Comparison of ENCODE assay signal across 9 cellular contexts in genomic region chr1:210446479-210446878, GRCh38.
DNase-seq lines count a peak whose midpoint lies in the region; ATAC-seq and TF ChIP-seq lines count a peak whose summit lies in the region.
"Had no signal": no experiment of that assay in that cellular context is flagged by ENCODE, and none has a peak within 500 bp of the region (broad histone marks: within the 10 kb centered on the region; RNA-seq: fewer than 3 reads in every experiment).

No MANE protein-coding gene starts in this region.

- H3K27me3 ChIP-seq in A673 (replicated peaks; ENCODE audit: insufficient read depth, low read depth, low read length, poor library complexity) = no peaks in the 10 kb centered on the region

- H3K9me3 Mint-ChIP-seq in activated naive CD8-positive, alpha-beta T cell treated with anti-CD3 and anti-CD28 coated beads, Interleukin-2, amount 10 ng/mL, durations not matched to agents 7 days and 5 days = no peaks in the 10 kb centered on the region

- H3K9me3 ChIP-seq in A673 (ENCODE audit: low read depth, low read length, poor library complexity, severe bottlenecking) = no peaks in the 10 kb centered on the region
- H3K9me3 ChIP-seq in HEK293 (ENCODE audit: control insufficient read depth, insufficient read depth, low read depth, low read length) = no peaks in the 10 kb centered on the region

- POLR2A ChIA-PET in A673 (lab: Charles Lee; ENCODE audit: low non-redundant PET) = no interaction called here
- POLR2A ChIA-PET in HEK293 (lab: Yijun Ruan, JAX) = no interaction called here
- POLR2A ChIA-PET in activated naive CD8-positive, alpha-beta T cell treated with anti-CD3 and anti-CD28 coated beads, Interleukin-2, amount 10 ng/mL, durations not matched to agents 7 days and 5 days (lab: Charles Lee) = interaction anchor here (0.8 to 1.3 kb wide), 2 partner anchors 9 to 72 kb away, joined by 3 to 5 read pairs; no protein-coding TSS in a partner anchor

- H3K27ac Mint-ChIP-seq in activated naive CD8-positive, alpha-beta T cell treated with anti-CD3 and anti-CD28 coated beads, Interleukin-2, amount 10 ng/mL, durations not matched to agents 7 days and 5 days = peak overlapping the region; percentile 64

- H3K4me3 ChIP-seq in A673 (ENCODE audit: low read depth, low read length, poor library complexity, severe bottlenecking) (no peak overlapping the region), HEK293 (ENCODE audit: low read depth, low read length) (no peak overlapping the region)
- H3K4me3 ChIP-seq: skin epidermis had no signal

- no TSS peak for BruUV-seq in A673 (replicated peaks; lab: Mats Ljungman, UMichigan)

- H3K4me3 Mint-ChIP-seq in activated naive CD8-positive, alpha-beta T cell treated with anti-CD3 and anti-CD28 coated beads, Interleukin-2, amount 10 ng/mL, durations not matched to agents 7 days and 5 days = peak overlapping the region; percentile 41

- H3K4me1 Mint-ChIP-seq in activated naive CD8-positive, alpha-beta T cell treated with anti-CD3 and anti-CD28 coated beads, Interleukin-2, amount 10 ng/mL, durations not matched to agents 7 days and 5 days = peaks cover 10% of the 10 kb centered on the region

- no peak for TF ChIP-seq CTCF in A673 (conservative IDR thresholded peaks at IDR 0.05; ENCODE audit: low read depth, low read length)
- no peak for TF ChIP-seq CTCF in HEK293 (tag by site-specific recombination; IDR thresholded peaks at IDR 0.05)

- intact Hi-C loops in A673 (cut with micrococcal nuclease; ENCODE audit: unreplicated experiment) = no loop called here

- CTCF ChIA-PET in A673 (lab: Charles Lee) = interaction anchor here (0.7 to 4.5 kb wide), 3 partner anchors 37 to 696 kb away, joined by 3 to 65 read pairs (median 3); partner anchors contain the start of gene KCNH1
- CTCF ChIA-PET in HEK293 (lab: Yijun Ruan, JAX) = interaction anchor here (0.6 to 9.1 kb wide), 18 partner anchors 11 to 768 kb away, joined by 3 to 136 read pairs (median 6); partner anchors contain the start of gene KCNH1

- DNase-seq in A673 (ENCODE audit: low spot score) = peak; percentile 92
- DNase-seq in T follicular helper cell (ENCODE audit: low read depth) = peak; percentile 52
- peak; percentile 63 for DNase-seq in activated naive CD8-positive, alpha-beta T cell treated with anti-CD3 and anti-CD28 coated beads, Interleukin-2, amount 10 ng/mL, durations not matched to agents 7 days and 5 days
- peak; percentile 93 for DNase-seq in stimulated activated CD4-positive, alpha-beta T cell treated with anti-CD3 and anti-CD28 coated beads, Interleukin-1b, Interleukin-23, amount 100 ng/mL, for 48 hours
- no peak for DNase-seq in OCI-M1 (lab: John Stamatoyannopoulos, UW)
- no peak for DNase-seq in DMS79 (lab: John Stamatoyannopoulos, UW)

- ATAC-seq in activated naive CD8-positive, alpha-beta T cell treated with anti-CD3 and anti-CD28 coated beads, Interleukin-2, amount 10 ng/mL, durations not matched to agents 7 days and 5 days (ENCODE audit: low read depth) = peak; percentile 100
- no peak for ATAC-seq in GM18870 (IDR thresholded peaks at IDR 0.05; ENCODE audit: unreplicated experiment)

- H3K4me1 ChIP-seq in A673 (ENCODE audit: insufficient read depth, low read length, poor library complexity, severe bottlenecking) = peaks cover 6% of the 10 kb centered on the region
- H3K4me1 ChIP-seq in HEK293 (ENCODE audit: control insufficient read depth, insufficient read depth, low read length) = peaks cover 5% of the 10 kb centered on the region

- no peaks in the 10 kb centered on the region for H3K27me3 Mint-ChIP-seq in activated naive CD8-positive, alpha-beta T cell treated with anti-CD3 and anti-CD28 coated beads, Interleukin-2, amount 10 ng/mL, durations not matched to agents 7 days and 5 days

- H3K36me3 ChIP-seq in A673 (ENCODE audit: insufficient read depth, low read length, poor library complexity, severe bottlenecking) (no peaks in the 10 kb centered on the region), HEK293 (ENCODE audit: control insufficient read depth in 2 of 2, insufficient read depth in 1 of 2, low read length in 2 of 2) (no peaks in the 10 kb centered on the region)

- no peak overlapping the region for H3K27ac ChIP-seq in A673 (ENCODE audit: low read depth, low read length, poor library complexity, severe bottlenecking)
- H3K27ac ChIP-seq in HEK293 (ENCODE audit: extremely low read depth, low read depth, low read length) = no peak overlapping the region
- H3K27ac ChIP-seq: skin epidermis had no signal

- no peaks in the 10 kb centered on the region for H3K36me3 Mint-ChIP-seq in activated naive CD8-positive, alpha-beta T cell treated with anti-CD3 and anti-CD28 coated beads, Interleukin-2, amount 10 ng/mL, durations not matched to agents 7 days and 5 days

TF ChIP-seq in HEK293, 187 proteins besides CTCF, POLR2A, EP300 and RAD21:
- peak; percentile 46; the same call in 1 of the 2 replicates for TF ChIP-seq ZNF600 (tag by site-specific recombination; IDR thresholded peaks at IDR 0.05)
- TF ChIP-seq ZBTB21 (tag by site-specific recombination; IDR thresholded peaks at IDR 0.05) = 0 out of 2 replicates have a peak, but pooled peaks have one; percentile 24
- no peak; the same call in 1 of the 2 replicates for TF ChIP-seq YY2 (tag by site-specific recombination; IDR thresholded peaks at IDR 0.05)
- TF ChIP-seq EGR2 (tag by site-specific recombination; IDR thresholded peaks at IDR 0.05; ENCODE audit: low read depth) = peak; percentile 50; the same call in 1 of the 2 replicates
- no peak for TF ChIP-seq ZNF423 (tag by site-specific recombination; IDR thresholded peaks at IDR 0.05)
- peak; percentile 71 for TF ChIP-seq ZFHX2 (tag by site-specific recombination; conservative IDR thresholded peaks at IDR 0.05)
- no peak for TF ChIP-seq ZNF791 (tag by site-specific recombination; IDR thresholded peaks at IDR 0.05)
- no peak for TF ChIP-seq ZNF121 (tag by site-specific recombination; IDR thresholded peaks at IDR 0.05)
- no peak for TF ChIP-seq ZNF626 (tag by site-specific recombination; IDR thresholded peaks at IDR 0.05)
- TF ChIP-seq, protein P1, sequence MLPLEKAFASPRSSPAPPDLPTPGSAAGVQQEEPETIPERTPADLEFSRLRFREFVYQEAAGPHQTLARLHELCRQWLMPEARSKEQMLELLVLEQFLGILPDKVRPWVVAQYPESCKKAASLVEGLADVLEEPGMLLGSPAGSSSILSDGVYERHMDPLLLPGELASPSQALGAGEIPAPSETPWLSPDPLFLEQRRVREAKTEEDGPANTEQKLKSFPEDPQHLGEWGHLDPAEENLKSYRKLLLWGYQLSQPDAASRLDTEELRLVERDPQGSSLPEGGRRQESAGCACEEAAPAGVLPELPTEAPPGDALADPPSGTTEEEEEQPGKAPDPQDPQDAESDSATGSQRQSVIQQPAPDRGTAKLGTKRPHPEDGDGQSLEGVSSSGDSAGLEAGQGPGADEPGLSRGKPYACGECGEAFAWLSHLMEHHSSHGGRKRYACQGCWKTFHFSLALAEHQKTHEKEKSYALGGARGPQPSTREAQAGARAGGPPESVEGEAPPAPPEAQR (tag by site-specific recombination; IDR thresholded peaks at IDR 0.05) = no peak
- TF ChIP-seq ZNF366 (tag by site-specific recombination; conservative IDR thresholded peaks at IDR 0.05) = no peak
- peak; percentile 59; the same call in 1 of the 2 replicates for TF ChIP-seq OSR2 (tag by site-specific recombination; IDR thresholded peaks at IDR 0.05)
- 0 out of 2 replicates have a peak, but pooled peaks have one; percentile 31 for TF ChIP-seq ZNF10 (tag by site-specific recombination; IDR thresholded peaks at IDR 0.05)
- TF ChIP-seq ZNF239 (tag by site-specific recombination; IDR thresholded peaks at IDR 0.05) = no peak
- peak; percentile 50 for TF ChIP-seq FEZF1 (tag by site-specific recombination; IDR thresholded peaks at IDR 0.05)
- peak; percentile 17; the same call in 1 of the 2 replicates for TF ChIP-seq SP7 (tag by site-specific recombination; IDR thresholded peaks at IDR 0.05)
- TF ChIP-seq ZIC2 (tag by site-specific recombination; IDR thresholded peaks at IDR 0.05) = peak; percentile 83
- 0 out of 2 replicates have a peak, but pooled peaks have one; percentile 33 for TF ChIP-seq ZNF629 (tag by site-specific recombination; IDR thresholded peaks at IDR 0.05)
- TF ChIP-seq, protein P2, sequence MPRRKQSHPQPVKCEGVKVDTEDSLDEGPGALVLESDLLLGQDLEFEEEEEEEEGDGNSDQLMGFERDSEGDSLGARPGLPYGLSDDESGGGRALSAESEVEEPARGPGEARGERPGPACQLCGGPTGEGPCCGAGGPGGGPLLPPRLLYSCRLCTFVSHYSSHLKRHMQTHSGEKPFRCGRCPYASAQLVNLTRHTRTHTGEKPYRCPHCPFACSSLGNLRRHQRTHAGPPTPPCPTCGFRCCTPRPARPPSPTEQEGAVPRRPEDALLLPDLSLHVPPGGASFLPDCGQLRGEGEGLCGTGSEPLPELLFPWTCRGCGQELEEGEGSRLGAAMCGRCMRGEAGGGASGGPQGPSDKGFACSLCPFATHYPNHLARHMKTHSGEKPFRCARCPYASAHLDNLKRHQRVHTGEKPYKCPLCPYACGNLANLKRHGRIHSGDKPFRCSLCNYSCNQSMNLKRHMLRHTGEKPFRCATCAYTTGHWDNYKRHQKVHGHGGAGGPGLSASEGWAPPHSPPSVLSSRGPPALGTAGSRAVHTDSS (tag by site-specific recombination; IDR thresholded peaks at IDR 0.05) = no peak
- TF ChIP-seq, protein P3, sequence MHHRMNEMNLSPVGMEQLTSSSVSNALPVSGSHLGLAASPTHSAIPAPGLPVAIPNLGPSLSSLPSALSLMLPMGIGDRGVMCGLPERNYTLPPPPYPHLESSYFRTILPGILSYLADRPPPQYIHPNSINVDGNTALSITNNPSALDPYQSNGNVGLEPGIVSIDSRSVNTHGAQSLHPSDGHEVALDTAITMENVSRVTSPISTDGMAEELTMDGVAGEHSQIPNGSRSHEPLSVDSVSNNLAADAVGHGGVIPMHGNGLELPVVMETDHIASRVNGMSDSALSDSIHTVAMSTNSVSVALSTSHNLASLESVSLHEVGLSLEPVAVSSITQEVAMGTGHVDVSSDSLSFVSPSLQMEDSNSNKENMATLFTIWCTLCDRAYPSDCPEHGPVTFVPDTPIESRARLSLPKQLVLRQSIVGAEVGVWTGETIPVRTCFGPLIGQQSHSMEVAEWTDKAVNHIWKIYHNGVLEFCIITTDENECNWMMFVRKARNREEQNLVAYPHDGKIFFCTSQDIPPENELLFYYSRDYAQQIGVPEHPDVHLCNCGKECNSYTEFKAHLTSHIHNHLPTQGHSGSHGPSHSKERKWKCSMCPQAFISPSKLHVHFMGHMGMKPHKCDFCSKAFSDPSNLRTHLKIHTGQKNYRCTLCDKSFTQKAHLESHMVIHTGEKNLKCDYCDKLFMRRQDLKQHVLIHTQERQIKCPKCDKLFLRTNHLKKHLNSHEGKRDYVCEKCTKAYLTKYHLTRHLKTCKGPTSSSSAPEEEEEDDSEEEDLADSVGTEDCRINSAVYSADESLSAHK (tag by site-specific recombination; IDR thresholded peaks at IDR 0.05) = no peak
- TF ChIP-seq ZNF311 (tag by site-specific recombination; IDR thresholded peaks at IDR 0.05; ENCODE audit: borderline replicate concordance) = no peak
TF ChIP-seq in HEK293: peak in this region for 10.

Comparison
In these comparisons a context has a peak if more than half of its experiments do, and no peak if none do; other contexts are left out.
1. DNase-seq: peak in A673 (single experiment), T follicular helper cell (single experiment), activated naive CD8-positive, alpha-beta T cell treated with anti-CD3 and anti-CD28 coated beads, Interleukin-2, amount 10 ng/mL, durations not matched to agents 7 days and 5 days (single experiment) and stimulated activated CD4-positive, alpha-beta T cell treated with anti-CD3 and anti-CD28 coated beads, Interleukin-1b, Interleukin-23, amount 100 ng/mL, for 48 hours (single experiment); none in OCI-M1 (single experiment) and DMS79 (single experiment).